In genomic region chr13:89846890-89847585, GRCh38 we compare ENCODE assay signal across 18 cellular contexts.
DNase-seq lines count a peak whose midpoint lies in the region; TF ChIP-seq lines count a peak whose summit lies in the region.
"Had no signal": no experiment of that assay in that cellular context is flagged by ENCODE, and none has a peak within 500 bp of the region (broad histone marks: within the 10 kb centered on the region; RNA-seq: fewer than 3 reads in every experiment).

No MANE protein-coding gene starts in this region.

- H3K4me1 ChIP-seq in SK-N-SH (ENCODE audit: control insufficient read depth in 1 of 2, insufficient read depth in 2 of 2, low read depth in 1 of 2, low read length in 1 of 2): no peaks in the 10 kb centered on the region
- H3K4me1 ChIP-seq in transverse colon: no peaks in the 10 kb centered on the region

- no peaks in the 10 kb centered on the region for H3K36me3 ChIP-seq in SK-N-SH (replicated peaks in 1 of 2; ENCODE audit: control insufficient read depth in 1 of 2, insufficient read depth in 2 of 2, low read length in 1 of 2)
- no peaks in the 10 kb centered on the region for H3K36me3 ChIP-seq in transverse colon

- H3K4me3 ChIP-seq in SK-N-SH (ENCODE audit: low read depth in 2 of 2, low read length in 1 of 2) (no peak overlapping the region), choroid plexus epithelial cell (ENCODE audit: low read depth, low read length) (no peak overlapping the region), transverse colon (no peak overlapping the region)

- 0 out of 2 replicates have a peak overlapping the region, but pooled peaks have one; percentile 35 for H2AFZ ChIP-seq in SK-N-SH (ENCODE audit: low read depth)

- TF ChIP-seq CTCF in SK-N-SH (IDR thresholded peaks at IDR 0.05): no peak
- TF ChIP-seq CTCF in choroid plexus epithelial cell (conservative IDR thresholded peaks at IDR 0.05; ENCODE audit: low read depth, low read length): no peak
- TF ChIP-seq CTCF in transverse colon (IDR thresholded peaks at IDR 0.05): no peak

- H3K9me3 ChIP-seq in SK-N-SH (no peaks in the 10 kb centered on the region), transverse colon (no peaks in the 10 kb centered on the region)

- no peaks in the 10 kb centered on the region for H3F3A ChIP-seq in SK-N-SH (replicated peaks; ENCODE audit: insufficient read depth)

- peak; percentile 1 for DNase-seq in EL
- DNase-seq in SK-N-SH: no peak
- peak; percentile 54 for DNase-seq in choroid plexus epithelial cell (ENCODE audit: low read depth)
- DNase-seq in kidney tubule cell (ENCODE audit: low spot score): peak; percentile 47
- DNase-seq in transverse colon: no peak
- no peak for DNase-seq in activated CD4-positive, CD25-positive, alpha-beta regulatory T cell treated with anti-CD3 and anti-CD28 coated beads, Interleukin-2, amount 50 U/mL, for 72 hours
- DNase-seq in cerebellum (ENCODE audit: low spot score): no peak
- DNase-seq in NCI-H1048 (lab: John Stamatoyannopoulos, UW): no peak
- DNase-seq: 8988T, COR-L47, DMS153, HFFc6, MM.1S, NCI-H1105 treated with DMSO at 0.1 percent for 48 hours, NCI-H1930, NCI-H2171, NCI-H774, Right ventricle myocardium superior had no signal

- CTCF ChIA-PET in SK-N-SH (lab: Yijun Ruan, JAX): no interaction called here

- H3K9ac ChIP-seq in SK-N-SH: no peak overlapping the region

- no peak overlapping the region for H3K4me2 ChIP-seq in SK-N-SH

- in situ Hi-C loops in transverse colon (cut with MboI; ENCODE audit: low pct_ligation_motif_present in 1 of 4, low pct_unique_long_range_greater_than_20kb in 1 of 4, low sequenced_read_pairs in 3 of 4): no loop called here

- H3K27me3 ChIP-seq in SK-N-SH (ENCODE audit: insufficient read depth) (no peaks in the 10 kb centered on the region), transverse colon (no peaks in the 10 kb centered on the region)

- intact Hi-C loops in transverse colon (cut with DNase I; ENCODE audit: low total_unique reads): no loop called here

- H3K27ac ChIP-seq in SK-N-SH (ENCODE audit: low read depth in 2 of 2, low read length in 1 of 2) (no peak overlapping the region), transverse colon (no peak overlapping the region)

- TF ChIP-seq EP300 in SK-N-SH (IDR thresholded peaks at IDR 0.05; ENCODE audit: borderline replicate concordance in 1 of 2, low read depth in 1 of 2, low read length in 1 of 2) (no peak), transverse colon (IDR thresholded peaks at IDR 0.05; ENCODE audit: low read depth) (no peak)

- H4K20me1 ChIP-seq in SK-N-SH (ENCODE audit: insufficient read depth): no peaks in the 10 kb centered on the region

- H3K79me2 ChIP-seq in SK-N-SH (ENCODE audit: insufficient read depth): no peaks in the 10 kb centered on the region

- POLR2A ChIA-PET in SK-N-SH (lab: Yijun Ruan, JAX): no interaction called here

- no peak for TF ChIP-seq POLR2A in transverse colon (IDR thresholded peaks at IDR 0.05)

- no peak for TF ChIP-seq RAD21 in SK-N-SH (IDR thresholded peaks at IDR 0.05; ENCODE audit: low read length)

- WGBS in SK-N-SH (ENCODE audit: low lambda C conversion rate): 60% methylated on average over 5 of the region's 5 CpGs
- 73% methylated on average over 5 of the region's 5 CpGs for WGBS in transverse colon (ENCODE audit: low coverage in 1 of 2), 2 donors

- no peaks in the 10 kb centered on the region for H3K9me2 ChIP-seq in SK-N-SH

TF ChIP-seq in SK-N-SH, 30 proteins besides CTCF, POLR2A, EP300 and RAD21:
- TF ChIP-seq ELF1 (IDR thresholded peaks at IDR 0.05) (no peak), MXI1 (IDR thresholded peaks at IDR 0.05; ENCODE audit: low read depth, low read length) (no peak)
- TF ChIP-seq, protein P1, sequence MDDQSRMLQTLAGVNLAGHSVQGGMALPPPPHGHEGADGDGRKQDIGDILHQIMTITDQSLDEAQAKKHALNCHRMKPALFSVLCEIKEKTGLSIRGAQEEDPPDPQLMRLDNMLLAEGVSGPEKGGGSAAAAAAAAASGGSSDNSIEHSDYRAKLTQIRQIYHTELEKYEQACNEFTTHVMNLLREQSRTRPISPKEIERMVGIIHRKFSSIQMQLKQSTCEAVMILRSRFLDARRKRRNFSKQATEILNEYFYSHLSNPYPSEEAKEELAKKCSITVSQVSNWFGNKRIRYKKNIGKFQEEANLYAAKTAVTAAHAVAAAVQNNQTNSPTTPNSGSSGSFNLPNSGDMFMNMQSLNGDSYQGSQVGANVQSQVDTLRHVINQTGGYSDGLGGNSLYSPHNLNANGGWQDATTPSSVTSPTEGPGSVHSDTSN (IDR thresholded peaks at IDR 0.05): 0 out of 2 replicates have a peak, but pooled peaks have one; percentile 8

Comparison
In these comparisons a context has a peak if more than half of its experiments do, and no peak if none do; other contexts are left out.
1. DNase-seq: peak in EL (single experiment), choroid plexus epithelial cell (single experiment) and kidney tubule cell (single experiment); none in SK-N-SH (single experiment), transverse colon (single experiment), activated CD4-positive, CD25-positive, alpha-beta regulatory T cell treated with anti-CD3 and anti-CD28 coated beads, Interleukin-2, amount 50 U/mL, for 72 hours (single experiment), cerebellum (single experiment) and NCI-H1048 (single experiment).